Comparison of ENCODE assay signal across 29 cellular contexts in genomic region chr15:85756411-85757072, GRCh38. TPM values are rescaled to one million over a fixed set of nuclear protein-coding genes. Genes with fewer than 3 reads are reported as not detected.
DNase-seq lines count a peak whose midpoint lies in the region; ATAC-seq, FAIRE-seq and TF ChIP-seq lines count a peak whose summit lies in the region.
"Had no signal": no experiment of that assay in that cellular context is flagged by ENCODE, and none has a peak within 500 bp of the region (broad histone marks: within the 10 kb centered on the region; RNA-seq: fewer than 3 reads in every experiment).

No MANE protein-coding gene starts in this region.

- no peak overlapping the region for H3K4me3 Mint-ChIP-seq in stimulated activated effector memory CD8-positive, alpha-beta T cell treated with anti-CD3 and anti-CD28 coated beads, Interleukin-12 subunit alpha, Interleukin-12 subunit beta, amount 100 ng/mL, for 72 hours
- H3K4me3 Mint-ChIP-seq: activated CD8-positive, alpha-beta memory T cell treated with anti-CD3 and anti-CD28 coated beads, Interleukin-2, amount 10 ng/mL, durations not matched to agents 7 days and 5 days; GM23338 had no signal

- H3K27ac Mint-ChIP-seq in stimulated activated effector memory CD8-positive, alpha-beta T cell treated with anti-CD3 and anti-CD28 coated beads, Interleukin-12 subunit alpha, Interleukin-12 subunit beta, amount 100 ng/mL, for 72 hours: peak overlapping the region; percentile 37
- H3K27ac Mint-ChIP-seq: activated CD8-positive, alpha-beta memory T cell treated with anti-CD3 and anti-CD28 coated beads, Interleukin-2, amount 10 ng/mL, durations not matched to agents 7 days and 5 days; GM23338 had no signal

- H3K9me3 Mint-ChIP-seq in stimulated activated effector memory CD8-positive, alpha-beta T cell treated with anti-CD3 and anti-CD28 coated beads, Interleukin-12 subunit alpha, Interleukin-12 subunit beta, amount 100 ng/mL, for 72 hours: no peaks in the 10 kb centered on the region
- H3K9me3 Mint-ChIP-seq: GM23338 had no signal

- no peak overlapping the region for H3K27ac ChIP-seq in kidney (ENCODE audit: low read depth in 2 of 2, low read length in 2 of 2)
- H3K27ac ChIP-seq: adrenal gland; BLaER1 treated with 17β-estradiol and CSF1 and Interleukin-3, amounts not matched to agents 10 nM and 100 nM; gastroesophageal sphincter; KMS-11; neutrophil; upper lobe of left lung had no signal

- no peak overlapping the region for H3K4me3 ChIP-seq in kidney (ENCODE audit: low read length in 2 of 2)
- H3K4me3 ChIP-seq: adrenal gland; BLaER1 treated with 17β-estradiol and CSF1 and Interleukin-3, amounts not matched to agents 10 nM and 100 nM; gastroesophageal sphincter; GM12878; GM23338; upper lobe of left lung had no signal

- H3K4me1 Mint-ChIP-seq in stimulated activated effector memory CD8-positive, alpha-beta T cell treated with anti-CD3 and anti-CD28 coated beads, Interleukin-12 subunit alpha, Interleukin-12 subunit beta, amount 100 ng/mL, for 72 hours: peaks cover 8% of the 10 kb centered on the region

- FAIRE-seq in kidney (lab: Jason Lieb, UNC): no peak
- FAIRE-seq: D721Med, GM12878, GM19239 had no signal

- intact Hi-C loops in kidney (cut with DNase I): no loop called here

- no peaks in the 10 kb centered on the region for H3K9me3 ChIP-seq in kidney (ENCODE audit: control insufficient read depth in 1 of 2, low read length in 2 of 2)
- H3K9me3 ChIP-seq: adrenal gland; BLaER1 treated with 17β-estradiol and CSF1 and Interleukin-3, amounts not matched to agents 10 nM and 100 nM; gastroesophageal sphincter; neutrophil; upper lobe of left lung had no signal

- DNase-seq in SIG-M5 treated with dmso at 0.1 percent for 504 hours (lab: John Stamatoyannopoulos, UW; ENCODE audit: unreplicated experiment) (peak; percentile 31), SIG-M5 (lab: John Stamatoyannopoulos, UW) (no peak), SKM-1 treated with dmso at 0.1 percent for 144 hours (lab: John Stamatoyannopoulos, UW; ENCODE audit: unreplicated experiment) (peak; percentile 44), kidney (peak; percentile 51), NCI-H524 treated with DMSO at 0.1 percent for 48 hours (lab: John Stamatoyannopoulos, UW) (no peak), middle frontal gyrus (ENCODE audit: extremely low spot score, low spot score) (no peak)
- no peak for DNase-seq in stimulated activated effector memory CD8-positive, alpha-beta T cell treated with anti-CD3 and anti-CD28 coated beads, Interleukin-12 subunit alpha, Interleukin-12 subunit beta, amount 100 ng/mL, for 72 hours (ENCODE audit: low spot score in 2 of 2)
- no peak for DNase-seq in activated CD4-positive, alpha-beta T cell treated with anti-CD3 and anti-CD28 coated beads, Interleukin-2, amount 50 U/mL, for 48 hours
- DNase-seq: 8988T; activated CD4-positive, CD25-positive, alpha-beta regulatory T cell; activated CD8-positive, alpha-beta memory T cell treated with anti-CD3 and anti-CD28 coated beads, Interleukin-2, amount 10 ng/mL, durations not matched to agents 7 days and 5 days; effector CD4-positive, alpha-beta T cell; NCI-H2107; NCI-H524; SHP77 treated with DMSO at 0.1 percent for 48 hours; stimulated activated naive CD4-positive, alpha-beta T cell treated with Interleukin-2 at 50 U/mL for 16 hours; T-helper 2 cell had no signal

- no peak for TF ChIP-seq CTCF in kidney (IDR thresholded peaks at IDR 0.05; ENCODE audit: borderline replicate concordance, extremely low read depth, insufficient read depth)

- no peaks in the 10 kb centered on the region for H3K36me3 Mint-ChIP-seq in stimulated activated effector memory CD8-positive, alpha-beta T cell treated with anti-CD3 and anti-CD28 coated beads, Interleukin-12 subunit alpha, Interleukin-12 subunit beta, amount 100 ng/mL, for 72 hours
- H3K36me3 Mint-ChIP-seq: activated CD8-positive, alpha-beta memory T cell treated with anti-CD3 and anti-CD28 coated beads, Interleukin-2, amount 10 ng/mL, durations not matched to agents 7 days and 5 days had no signal

- no peak overlapping the region for H3K9ac ChIP-seq in kidney (ENCODE audit: low read length in 2 of 2)
- H3K9ac ChIP-seq: BLaER1 treated with 17β-estradiol and CSF1 and Interleukin-3, amounts not matched to agents 10 nM and 100 nM; KMS-11 had no signal

- peaks cover 0 to 4% of the 10 kb centered on the region in 2 donors for H3K36me3 ChIP-seq in kidney (ENCODE audit: control insufficient read depth in 1 of 2, insufficient read depth in 2 of 2, low read length in 2 of 2)
- H3K36me3 ChIP-seq: adrenal gland, neutrophil, upper lobe of left lung had no signal

- no peak for ATAC-seq in stimulated activated effector memory CD8-positive, alpha-beta T cell treated with anti-CD3 and anti-CD28 coated beads, Interleukin-12 subunit alpha, Interleukin-12 subunit beta, amount 100 ng/mL, for 72 hours
- ATAC-seq: activated CD8-positive, alpha-beta memory T cell treated with anti-CD3 and anti-CD28 coated beads, Interleukin-2, amount 10 ng/mL, durations not matched to agents 7 days and 5 days; esophagus mucosa; gastroesophageal sphincter; GM12878; GM23338; left colon had no signal

- H3K4me1 ChIP-seq in kidney (ENCODE audit: control insufficient read depth in 1 of 2, insufficient read depth in 1 of 2, low read depth in 1 of 2, low read length in 2 of 2): peaks cover 8 to 10% of the 10 kb centered on the region in 2 donors

RNA-seq across cellular contexts. Expression of gene KLHL25, which starts 38.2 kb away (rescaled TPM):
- 8.4 TPM for total RNA-seq in kidney
- 5.3 TPM for polyA plus RNA-seq in kidney (ENCODE audit: insufficient read depth, low read depth, low replicate concordance)

Comparison
In these comparisons a context has a peak if more than half of its experiments do, and no peak if none do; other contexts are left out.
1. DNase-seq: peak in SIG-M5 treated with dmso at 0.1 percent for 504 hours (single experiment), SKM-1 treated with dmso at 0.1 percent for 144 hours (single experiment) and kidney (single experiment); none in SIG-M5 (single experiment), stimulated activated effector memory CD8-positive, alpha-beta T cell treated with anti-CD3 and anti-CD28 coated beads, Interleukin-12 subunit alpha, Interleukin-12 subunit beta, amount 100 ng/mL, for 72 hours (0 of 2), NCI-H524 treated with DMSO at 0.1 percent for 48 hours (single experiment), middle frontal gyrus (single experiment) and activated CD4-positive, alpha-beta T cell treated with anti-CD3 and anti-CD28 coated beads, Interleukin-2, amount 50 U/mL, for 48 hours (0 of 2).